In the genomic region with DNA sequence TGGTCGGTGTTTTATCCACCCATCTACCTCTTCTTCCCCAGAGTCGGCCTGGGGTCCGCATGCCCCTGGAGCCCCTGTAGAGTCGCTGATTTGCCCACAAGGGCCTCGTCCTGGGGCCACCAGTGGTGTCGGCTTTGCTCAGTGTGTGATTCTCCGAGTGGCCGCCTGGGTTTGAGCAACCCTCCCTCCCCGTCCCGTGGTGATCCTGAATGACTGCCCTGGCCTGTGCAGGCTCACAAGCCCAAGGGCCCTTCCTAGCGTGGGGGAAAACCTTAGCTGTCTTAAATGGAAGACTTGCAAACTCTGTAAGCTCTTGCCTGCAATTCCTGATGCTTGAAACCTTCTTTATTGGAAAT, we compare ENCODE assay signal across 9 cellular contexts.
DNase-seq lines count a peak whose midpoint lies in the region; ATAC-seq and TF ChIP-seq lines count a peak whose summit lies in the region.
"Had no signal": no experiment of that assay in that cellular context is flagged by ENCODE, and none has a peak within 500 bp of the region (broad histone marks: within the 10 kb centered on the region; RNA-seq: fewer than 3 reads in every experiment).

No MANE protein-coding gene starts in this region.

- TF ChIP-seq CTCF in endodermal cell (conservative IDR thresholded peaks at IDR 0.05) = peak; percentile 45
- TF ChIP-seq CTCF in neural crest cell (conservative IDR thresholded peaks at IDR 0.05) = peak; percentile 16

- DNase-seq in NCI-H69 (lab: John Stamatoyannopoulos, UW) = peak; percentile 37
- peak; percentile 82 for DNase-seq in endodermal cell
- no peak for DNase-seq in neural crest cell (ENCODE audit: low read depth, low spot score)
- no peak for DNase-seq in GF-D8 (lab: John Stamatoyannopoulos, UW)
- no peak for DNase-seq in SW 1271 (lab: John Stamatoyannopoulos, UW)
- DNase-seq: cerebellar nuclear complex, Kasumi-1 had no signal

- peak overlapping the region; percentile 73 for H3K4me3 ChIP-seq in endodermal cell (ENCODE audit: low read length)

- H3K36me3 Mint-ChIP-seq in endodermal cell (ENCODE audit: low read depth) (no peaks in the 10 kb centered on the region), neural crest cell (ENCODE audit: low read depth) (no peaks in the 10 kb centered on the region)

- H3K4me1 ChIP-seq in ES-I3 (ENCODE audit: insufficient read depth, low read length) (no peaks in the 10 kb centered on the region), endodermal cell (ENCODE audit: control insufficient read depth, insufficient read depth, low read length) (no peaks in the 10 kb centered on the region)

- peaks cover 33% of the 10 kb centered on the region for H3K27me3 Mint-ChIP-seq in endodermal cell (ENCODE audit: insufficient read depth)
- H3K27me3 Mint-ChIP-seq in neural crest cell (ENCODE audit: low read depth) = peaks cover 73% of the 10 kb centered on the region

- H3K27ac Mint-ChIP-seq in endodermal cell = no peak overlapping the region
- no peak overlapping the region for H3K27ac Mint-ChIP-seq in neural crest cell (ENCODE audit: unreplicated experiment)

- no peaks in the 10 kb centered on the region for H3K9me3 ChIP-seq in ES-I3 (ENCODE audit: control insufficient read depth, insufficient read depth, low read length)
- no peaks in the 10 kb centered on the region for H3K9me3 ChIP-seq in endodermal cell (ENCODE audit: control insufficient read depth, low read length)

- no peaks in the 10 kb centered on the region for H3K9me3 Mint-ChIP-seq in endodermal cell
- no peaks in the 10 kb centered on the region for H3K9me3 Mint-ChIP-seq in neural crest cell

- H3K9ac ChIP-seq in ES-I3 (ENCODE audit: low read depth, low read length) (peak overlapping the region; percentile 65; the same call in 1 of the 2 replicates), endodermal cell (ENCODE audit: extremely low read depth, low read length, poor library complexity, severe bottlenecking) (no peak overlapping the region)

- no peak overlapping the region for H3K27ac ChIP-seq in endodermal cell (ENCODE audit: low read depth, low read length)

- no peak for ATAC-seq in GM18907 (IDR thresholded peaks at IDR 0.05; ENCODE audit: unreplicated experiment)

- H3K4me1 Mint-ChIP-seq in endodermal cell (no peaks in the 10 kb centered on the region), neural crest cell (peaks cover 6% of the 10 kb centered on the region)

- H3K4me3 Mint-ChIP-seq in endodermal cell (peak overlapping the region; percentile 47), neural crest cell (peak overlapping the region; percentile 71)

- H3K36me3 ChIP-seq in ES-I3 (ENCODE audit: insufficient read depth, low read length) (no peaks in the 10 kb centered on the region), endodermal cell (ENCODE audit: control insufficient read depth, insufficient read depth, low read length) (no peaks in the 10 kb centered on the region)

- 40 to 49% methylated on average over 6 to 11 of the region's 11 CpGs for WGBS in endodermal cell (ENCODE audit: insufficient coverage in 1 of 2, insufficient read length in 1 of 2), 2 experiments

- peaks cover 45% of the 10 kb centered on the region for H3K27me3 ChIP-seq in endodermal cell (ENCODE audit: control insufficient read depth, insufficient read depth, low read length, poor library complexity, severe bottlenecking)

Comparison
In these comparisons a context has a peak if more than half of its experiments do, and no peak if none do; other contexts are left out.
1. DNase-seq: peak in NCI-H69 (single experiment) and endodermal cell (single experiment); none in neural crest cell (single experiment), GF-D8 (single experiment) and SW 1271 (0 of 2).